Comparison of ENCODE assay signal across 1 cellular context in genomic region chr20:47356526-47357295, GRCh38.
TF ChIP-seq lines count a peak whose summit lies in the region.

ZMYND8 (minus strand) TSS chr20:47356699; CDS start chr20:47356670, 29 bp downstream.

TF ChIP-seq in HepG2, 621 proteins besides CTCF, POLR2A, EP300 and RAD21 (continued from another document):
- TF ChIP-seq, protein P1, sequence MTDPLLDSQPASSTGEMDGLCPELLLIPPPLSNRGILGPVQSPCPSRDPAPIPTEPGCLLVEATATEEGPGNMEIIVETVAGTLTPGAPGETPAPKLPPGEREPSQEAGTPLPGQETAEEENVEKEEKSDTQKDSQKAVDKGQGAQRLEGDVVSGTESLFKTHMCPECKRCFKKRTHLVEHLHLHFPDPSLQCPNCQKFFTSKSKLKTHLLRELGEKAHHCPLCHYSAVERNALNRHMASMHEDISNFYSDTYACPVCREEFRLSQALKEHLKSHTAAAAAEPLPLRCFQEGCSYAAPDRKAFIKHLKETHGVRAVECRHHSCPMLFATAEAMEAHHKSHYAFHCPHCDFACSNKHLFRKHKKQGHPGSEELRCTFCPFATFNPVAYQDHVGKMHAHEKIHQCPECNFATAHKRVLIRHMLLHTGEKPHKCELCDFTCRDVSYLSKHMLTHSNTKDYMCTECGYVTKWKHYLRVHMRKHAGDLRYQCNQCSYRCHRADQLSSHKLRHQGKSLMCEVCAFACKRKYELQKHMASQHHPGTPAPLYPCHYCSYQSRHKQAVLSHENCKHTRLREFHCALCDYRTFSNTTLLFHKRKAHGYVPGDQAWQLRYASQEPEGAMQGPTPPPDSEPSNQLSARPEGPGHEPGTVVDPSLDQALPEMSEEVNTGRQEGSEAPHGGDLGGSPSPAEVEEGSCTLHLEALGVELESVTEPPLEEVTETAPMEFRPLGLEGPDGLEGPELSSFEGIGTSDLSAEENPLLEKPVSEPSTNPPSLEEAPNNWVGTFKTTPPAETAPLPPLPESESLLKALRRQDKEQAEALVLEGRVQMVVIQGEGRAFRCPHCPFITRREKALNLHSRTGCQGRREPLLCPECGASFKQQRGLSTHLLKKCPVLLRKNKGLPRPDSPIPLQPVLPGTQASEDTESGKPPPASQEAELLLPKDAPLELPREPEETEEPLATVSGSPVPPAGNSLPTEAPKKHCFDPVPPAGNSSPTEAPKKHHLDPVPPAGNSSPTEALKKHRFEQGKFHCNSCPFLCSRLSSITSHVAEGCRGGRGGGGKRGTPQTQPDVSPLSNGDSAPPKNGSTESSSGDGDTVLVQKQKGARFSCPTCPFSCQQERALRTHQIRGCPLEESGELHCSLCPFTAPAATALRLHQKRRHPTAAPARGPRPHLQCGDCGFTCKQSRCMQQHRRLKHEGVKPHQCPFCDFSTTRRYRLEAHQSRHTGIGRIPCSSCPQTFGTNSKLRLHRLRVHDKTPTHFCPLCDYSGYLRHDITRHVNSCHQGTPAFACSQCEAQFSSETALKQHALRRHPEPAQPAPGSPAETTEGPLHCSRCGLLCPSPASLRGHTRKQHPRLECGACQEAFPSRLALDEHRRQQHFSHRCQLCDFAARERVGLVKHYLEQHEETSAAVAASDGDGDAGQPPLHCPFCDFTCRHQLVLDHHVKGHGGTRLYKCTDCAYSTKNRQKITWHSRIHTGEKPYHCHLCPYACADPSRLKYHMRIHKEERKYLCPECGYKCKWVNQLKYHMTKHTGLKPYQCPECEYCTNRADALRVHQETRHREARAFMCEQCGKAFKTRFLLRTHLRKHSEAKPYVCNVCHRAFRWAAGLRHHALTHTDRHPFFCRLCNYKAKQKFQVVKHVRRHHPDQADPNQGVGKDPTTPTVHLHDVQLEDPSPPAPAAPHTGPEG (CRISPR knock-in tag; IDR thresholded peaks at IDR 0.05), result no peak
- TF ChIP-seq ZFP36L1 (CRISPR knock-in tag; IDR thresholded peaks at IDR 0.05) (peak; percentile 91), ZFP37 (CRISPR knock-in tag; IDR thresholded peaks at IDR 0.05; ENCODE audit: borderline replicate concordance) (no peak), ZNF713 (CRISPR knock-in tag; IDR thresholded peaks at IDR 0.05) (peak; percentile 33; the same call in 1 of the 2 replicates), RBFOX2 (IDR thresholded peaks at IDR 0.05; ENCODE audit: low read depth, low read length) (peak; percentile 88), MTA1 (CRISPR knock-in tag; IDR thresholded peaks at IDR 0.05; ENCODE audit: borderline replicate concordance) (0 out of 2 replicates have a peak, but pooled peaks have one; percentile 1), ZNF530 (CRISPR knock-in tag; IDR thresholded peaks at IDR 0.05; ENCODE audit: low read depth) (no peak), CSRNP1 (CRISPR knock-in tag; IDR thresholded peaks at IDR 0.05) (no peak), MIER2 (CRISPR knock-in tag; IDR thresholded peaks at IDR 0.05) (no peak), SETDB1 (CRISPR knock-in tag; IDR thresholded peaks at IDR 0.05; ENCODE audit: borderline replicate concordance) (0 out of 2 replicates have a peak, but pooled peaks have one; percentile 18), ZSCAN20 (CRISPR knock-in tag; IDR thresholded peaks at IDR 0.05; ENCODE audit: borderline replicate concordance) (no peak), ZNF292 (CRISPR knock-in tag; IDR thresholded peaks at IDR 0.05; ENCODE audit: borderline replicate concordance, low read depth) (no peak), ARHGAP35 (CRISPR knock-in tag; IDR thresholded peaks at IDR 0.05; ENCODE audit: borderline replicate concordance) (no peak; the same call in 1 of the 2 replicates), CEBPG (CRISPR knock-in tag; IDR thresholded peaks at IDR 0.05) (no peak), MYNN (CRISPR knock-in tag; IDR thresholded peaks at IDR 0.05; ENCODE audit: low read depth) (0 out of 2 replicates have a peak, but pooled peaks have one; percentile 1), ZNF234 (CRISPR knock-in tag; conservative IDR thresholded peaks at IDR 0.05) (no peak), MBD4 (IDR thresholded peaks at IDR 0.05; ENCODE audit: borderline replicate concordance, low read length) (no peak), ZNF773 (CRISPR knock-in tag; IDR thresholded peaks at IDR 0.05; ENCODE audit: borderline replicate concordance) (no peak), ZNF383 (CRISPR knock-in tag; IDR thresholded peaks at IDR 0.05; ENCODE audit: borderline replicate concordance) (no peak)
